ENCODE assay signal across 1 cellular context in the genomic region with DNA sequence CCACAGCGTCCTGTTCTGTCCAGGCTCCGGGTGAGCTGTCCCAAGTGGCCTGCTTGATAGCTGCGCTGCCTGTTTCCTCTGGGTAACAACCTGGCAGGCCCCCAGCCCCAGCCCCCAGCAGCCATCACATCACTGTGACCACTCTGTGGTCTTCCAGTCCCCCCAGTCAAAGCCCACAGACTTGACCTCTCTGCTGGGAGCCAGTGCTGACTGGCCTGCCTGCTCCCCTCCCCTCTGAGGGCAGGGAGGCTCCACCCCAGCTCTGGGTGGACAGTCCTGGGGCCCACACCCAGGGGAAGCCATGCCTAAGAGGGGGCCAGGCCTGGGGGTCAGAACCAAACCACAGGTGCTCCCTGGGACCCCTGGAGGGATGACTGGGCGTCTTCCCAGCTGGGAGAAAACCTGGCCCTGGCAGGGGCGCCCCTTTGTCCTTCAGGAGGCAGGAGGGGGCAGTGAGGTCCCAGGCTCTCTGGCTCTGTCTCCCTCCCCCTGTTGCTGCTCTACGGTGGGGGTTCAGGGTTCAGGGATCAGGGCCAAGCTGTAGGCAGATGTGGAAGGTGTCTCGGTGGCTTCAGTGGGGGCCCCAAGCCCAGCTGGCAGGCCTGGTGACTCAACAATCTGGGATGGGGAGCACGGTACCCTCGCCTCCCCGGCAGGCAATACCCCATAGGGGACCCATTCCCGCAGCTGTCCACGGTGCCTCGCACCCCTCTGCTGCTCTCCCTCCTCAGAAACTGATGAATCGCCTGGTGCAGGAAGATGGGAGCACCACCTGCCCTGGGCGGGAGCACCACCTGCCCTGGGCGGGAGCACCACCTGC.
TF ChIP-seq lines count a peak whose summit lies in the region.

No MANE protein-coding gene starts in this region.

TF ChIP-seq in GM12891, 5 proteins besides CTCF, POLR2A, EP300 and RAD21:
- TF ChIP-seq PAX5 (IDR thresholded peaks at IDR 0.05; ENCODE audit: insufficient read depth, low read length, severe bottlenecking) (no peak), TAF1 (IDR thresholded peaks at IDR 0.05; ENCODE audit: low read depth, low read length) (no peak), POU2F2 (IDR thresholded peaks at IDR 0.05; ENCODE audit: low read depth, low read length) (no peak), POLR2AphosphoS5 (IDR thresholded peaks at IDR 0.05; ENCODE audit: low read depth, low read length) (no peak), SPI1 (IDR thresholded peaks at IDR 0.05; ENCODE audit: low read depth, low read length) (no peak)
TF ChIP-seq in GM12891: peak in this region for 0.
